ENCODE assay signal across 9 cellular contexts in the genomic region with DNA sequence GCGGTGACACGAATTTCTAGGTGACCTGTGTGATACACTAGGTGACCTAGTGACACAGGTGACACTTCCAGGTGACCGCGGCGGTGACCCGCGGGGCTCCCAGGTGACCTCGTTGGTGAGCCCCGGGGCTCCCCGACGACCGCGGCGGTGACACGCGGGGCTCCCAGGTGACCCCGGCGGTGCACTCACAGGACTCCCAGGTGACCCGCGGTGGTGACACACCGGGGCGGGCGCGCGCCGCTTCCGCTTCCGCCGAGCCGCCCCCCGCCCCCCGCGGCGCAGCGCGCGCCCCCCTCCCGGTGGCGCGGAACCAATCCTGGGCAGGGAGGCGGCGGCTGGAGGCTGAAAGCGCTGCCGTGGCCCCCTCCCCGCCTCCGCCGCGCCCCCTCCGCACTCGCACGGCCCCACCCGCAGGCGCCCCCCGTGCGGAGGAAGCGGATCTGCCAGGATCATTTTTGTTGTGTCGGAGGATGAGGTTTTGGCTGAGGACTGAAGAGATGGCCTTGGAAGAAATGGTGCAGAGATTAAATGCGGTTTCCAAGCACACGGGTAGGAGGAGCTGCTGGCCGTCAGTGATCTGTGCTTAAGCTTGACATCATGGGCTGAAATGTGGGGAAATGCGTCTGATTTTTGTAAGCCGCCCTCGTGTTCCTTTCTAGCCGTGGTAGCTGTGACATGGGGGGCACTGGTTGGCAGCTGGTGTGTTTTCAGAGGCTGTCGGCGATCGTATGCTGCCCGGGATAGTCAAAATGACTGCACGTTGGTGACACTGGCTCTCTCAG. TPM values are rescaled to one million over a fixed set of nuclear protein-coding genes. Genes with fewer than 3 reads are reported as not detected.
DNase-seq lines count a peak whose midpoint lies in the region; ATAC-seq, FAIRE-seq and TF ChIP-seq lines count a peak whose summit lies in the region.
"Had no signal": no experiment of that assay in that cellular context is flagged by ENCODE, and none has a peak within 500 bp of the region (broad histone marks: within the 10 kb centered on the region; RNA-seq: fewer than 3 reads in every experiment).

A gene with protein sequence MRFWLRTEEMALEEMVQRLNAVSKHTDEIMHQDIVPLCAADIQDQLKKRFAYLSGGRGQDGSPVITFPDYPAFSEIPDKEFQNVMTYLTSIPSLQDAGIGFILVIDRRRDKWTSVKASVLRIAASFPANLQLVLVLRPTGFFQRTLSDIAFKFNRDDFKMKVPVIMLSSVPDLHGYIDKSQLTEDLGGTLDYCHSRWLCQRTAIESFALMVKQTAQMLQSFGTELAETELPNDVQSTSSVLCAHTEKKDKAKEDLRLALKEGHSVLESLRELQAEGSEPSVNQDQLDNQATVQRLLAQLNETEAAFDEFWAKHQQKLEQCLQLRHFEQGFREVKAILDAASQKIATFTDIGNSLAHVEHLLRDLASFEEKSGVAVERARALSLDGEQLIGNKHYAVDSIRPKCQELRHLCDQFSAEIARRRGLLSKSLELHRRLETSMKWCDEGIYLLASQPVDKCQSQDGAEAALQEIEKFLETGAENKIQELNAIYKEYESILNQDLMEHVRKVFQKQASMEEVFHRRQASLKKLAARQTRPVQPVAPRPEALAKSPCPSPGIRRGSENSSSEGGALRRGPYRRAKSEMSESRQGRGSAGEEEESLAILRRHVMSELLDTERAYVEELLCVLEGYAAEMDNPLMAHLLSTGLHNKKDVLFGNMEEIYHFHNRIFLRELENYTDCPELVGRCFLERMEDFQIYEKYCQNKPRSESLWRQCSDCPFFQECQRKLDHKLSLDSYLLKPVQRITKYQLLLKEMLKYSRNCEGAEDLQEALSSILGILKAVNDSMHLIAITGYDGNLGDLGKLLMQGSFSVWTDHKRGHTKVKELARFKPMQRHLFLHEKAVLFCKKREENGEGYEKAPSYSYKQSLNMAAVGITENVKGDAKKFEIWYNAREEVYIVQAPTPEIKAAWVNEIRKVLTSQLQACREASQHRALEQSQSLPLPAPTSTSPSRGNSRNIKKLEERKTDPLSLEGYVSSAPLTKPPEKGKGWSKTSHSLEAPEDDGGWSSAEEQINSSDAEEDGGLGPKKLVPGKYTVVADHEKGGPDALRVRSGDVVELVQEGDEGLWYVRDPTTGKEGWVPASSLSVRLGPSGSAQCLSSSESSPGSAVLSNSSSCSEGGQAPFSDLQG (plus strand): TSS at position 305 of the 782 bp plus-strand sequence. CDS start 166 bp downstream, at position 471.

- H3K36me3 ChIP-seq in endothelial cell of umbilical vein (ENCODE audit: control insufficient read depth in 2 of 2, extremely low read depth in 1 of 2, insufficient read depth in 2 of 2, low read length in 2 of 2) = no peaks in the 10 kb centered on the region

- H3K4me3 ChIP-seq in endothelial cell of umbilical vein (replicated peaks in 1 of 3; ENCODE audit: insufficient read depth in 1 of 3, low read depth in 1 of 3, low read length in 3 of 3) = no peak within 1 kb of the TSS
- H3K4me3 ChIP-seq in mononuclear cell (ENCODE audit: low read length) = peak within 1 kb of the TSS; percentile 41

- BruUV-seq in endothelial cell of umbilical vein (replicated peaks; lab: Mats Ljungman, UMichigan) = no TSS peak

- no peaks in the 10 kb centered on the region for H4K20me1 ChIP-seq in endothelial cell of umbilical vein (replicated peaks; ENCODE audit: control insufficient read depth, extremely low read depth, insufficient read depth, low read length)

- TF ChIP-seq CTCF in GM12872 (IDR thresholded peaks at IDR 0.05; ENCODE audit: insufficient read depth, low read depth, low read length) (0 out of 3 replicates have a peak, but pooled peaks have one; percentile 17), endothelial cell of umbilical vein (IDR thresholded peaks at IDR 0.05; ENCODE audit: extremely low read depth in 1 of 2, insufficient read depth in 1 of 2, low read depth in 1 of 2, low read length in 2 of 2) (no peak)

- H3K4me2 ChIP-seq in endothelial cell of umbilical vein (ENCODE audit: insufficient read depth, low read length) = no peak within 1 kb of the TSS

- peaks cover 31 to 38% of the 10 kb centered on the region in 2 experiments for H3K27me3 ChIP-seq in endothelial cell of umbilical vein (ENCODE audit: control insufficient read depth in 2 of 2, insufficient read depth in 2 of 2, low read length in 2 of 2)
- peaks cover 19% of the 10 kb centered on the region for H3K27me3 ChIP-seq in mononuclear cell (ENCODE audit: insufficient read depth, low read length)

- no peaks in the 10 kb centered on the region for H3K79me2 ChIP-seq in endothelial cell of umbilical vein (ENCODE audit: control insufficient read depth, insufficient read depth, low read length)

- CTCF ChIA-PET in endothelial cell of umbilical vein (lab: Charles Lee) = interaction anchor here (1.0 to 1.5 kb wide), 3 partner anchors 26 to 60 kb away, joined by 3 to 6 read pairs (median 4); no protein-coding TSS in a partner anchor

- ATAC-seq in HG02973 (IDR thresholded peaks at IDR 0.05; ENCODE audit: unreplicated experiment) (no peak), HG02798 (IDR thresholded peaks at IDR 0.05; ENCODE audit: poor library complexity, unreplicated experiment) (no peak)

- H3K9me3 ChIP-seq in endothelial cell of umbilical vein (replicated peaks; ENCODE audit: control insufficient read depth, insufficient read depth, low read length) (no peaks in the 10 kb centered on the region), mononuclear cell (ENCODE audit: low read depth, low read length) (no peaks in the 10 kb centered on the region)

- H3K9me1 ChIP-seq in endothelial cell of umbilical vein (replicated peaks; ENCODE audit: control insufficient read depth, extremely low read depth, insufficient read depth, low read length) = no peaks in the 10 kb centered on the region

- FAIRE-seq in endothelial cell of umbilical vein (lab: Jason Lieb, UNC) = no peak

- TF ChIP-seq POLR2A in endothelial cell of umbilical vein (IDR thresholded peaks at IDR 0.05; ENCODE audit: low read depth, low read length) = no peak

- no peaks in the 10 kb centered on the region for H3K4me1 ChIP-seq in endothelial cell of umbilical vein (ENCODE audit: control insufficient read depth, extremely low read depth, insufficient read depth, low read length)
- H3K4me1 ChIP-seq in mononuclear cell (ENCODE audit: insufficient read depth, low read length) = peaks cover 4% of the 10 kb centered on the region

- no peak within 1 kb of the TSS for H2AFZ ChIP-seq in endothelial cell of umbilical vein (ENCODE audit: low read depth, low read length)

- no peak within 1 kb of the TSS for H3K9ac ChIP-seq in endothelial cell of umbilical vein (replicated peaks; ENCODE audit: extremely low read depth, insufficient read depth, low read length)

- dilution Hi-C loops in endothelial cell of umbilical vein (cut with MboI; ENCODE audit: extremely low pct_ligation_motif_present, low sequenced_read_pairs) = no loop called here

- DNase-seq in NCI-H2171 treated with DMSO at 0.1 percent for 48 hours (lab: John Stamatoyannopoulos, UW) (peak; percentile 87), endothelial cell of umbilical vein (ENCODE audit: low read depth, low spot score) (peak; percentile 10)
- DNase-seq in activated CD8-positive, alpha-beta memory T cell treated with anti-CD3 and anti-CD28 coated beads for 4 hours (ENCODE audit: low read depth in 2 of 2) = peak; percentile 17 to 20
- DNase-seq in stimulated activated CD8-positive, alpha-beta memory T cell treated with anti-CD3 and anti-CD28 coated beads, Interleukin-2, amount 100 ng/mL, for 1 hour (ENCODE audit: low read depth in 2 of 2) = peak; percentile 29 to 31

- intact Hi-C loops in endothelial cell of umbilical vein (cut with micrococcal nuclease) = no loop called here

- no peak within 1 kb of the TSS for H3K27ac ChIP-seq in endothelial cell of umbilical vein (ENCODE audit: insufficient read depth, low read depth, low read length)
- H3K27ac ChIP-seq: epithelial cell of prostate had no signal

- POLR2A ChIA-PET in endothelial cell of umbilical vein (lab: Charles Lee) = no interaction called here

TF ChIP-seq in endothelial cell of umbilical vein, 7 proteins besides CTCF, POLR2A, EP300 and RAD21:
- TF ChIP-seq EZH2 (IDR thresholded peaks at IDR 0.05; ENCODE audit: borderline replicate concordance, low read depth, low read length, severe bottlenecking) (peak; percentile 77), GATA2 (IDR thresholded peaks at IDR 0.05; ENCODE audit: insufficient read depth, insufficient read length, low read depth, low read length) (no peak), JUN (IDR thresholded peaks at IDR 0.05; ENCODE audit: borderline replicate concordance, insufficient read depth, insufficient read length, low read depth) (no peak), MYC (IDR thresholded peaks at IDR 0.05; ENCODE audit: low read depth, low read length) (no peak), FOS (IDR thresholded peaks at IDR 0.05; ENCODE audit: borderline replicate concordance, insufficient read depth, low read length) (no peak), POLR2AphosphoS5 (IDR thresholded peaks at IDR 0.05; ENCODE audit: insufficient read depth, low read depth, low read length) (no peak)
- TF ChIP-seq, protein P1, sequence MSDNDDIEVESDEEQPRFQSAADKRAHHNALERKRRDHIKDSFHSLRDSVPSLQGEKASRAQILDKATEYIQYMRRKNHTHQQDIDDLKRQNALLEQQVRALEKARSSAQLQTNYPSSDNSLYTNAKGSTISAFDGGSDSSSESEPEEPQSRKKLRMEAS (IDR thresholded peaks at IDR 0.05; ENCODE audit: insufficient read depth, insufficient read length) = no peak

RNA-seq across cellular contexts. Expression of the gene that starts here (rescaled TPM):
- total RNA-seq in endothelial cell of umbilical vein = 0.58 TPM in 1 of 2 replicates, not detected in the other
- 0.06 and 0.33 TPM in 2 replicates for polyA plus RNA-seq in endothelial cell of umbilical vein
- polyA plus RNA-seq in endothelial cell of umbilical vein (2011; cell fraction: cytosol; rRNA removed) = 0.06 and 0.12 TPM in 2 replicates
- 0.48 and 0.50 TPM in 2 replicates for polyA plus RNA-seq in endothelial cell of umbilical vein (2011; cell fraction: nucleus; rRNA removed)
- 0.57 TPM in 1 of 2 replicates, not detected in the other for polyA plus RNA-seq in endothelial cell of umbilical vein (2012)
- polyA minus RNA-seq in endothelial cell of umbilical vein = 0.29 TPM in 1 of 2 replicates, not detected in the other
- polyA minus RNA-seq in endothelial cell of umbilical vein (2011; cell fraction: cytosol; rRNA and poly(A)+ RNA removed) = 19.8 TPM
- polyA minus RNA-seq in endothelial cell of umbilical vein (2011; cell fraction: nucleus; rRNA and poly(A)+ RNA removed) = 0.29 and 0.38 TPM in 2 replicates
- 5.8 TPM for total RNA-seq in mononuclear cell

Comparison
In these comparisons a context has a peak if more than half of its experiments do, and no peak if none do; other contexts are left out.
1. DNase-seq: peak in every context shown above with its lines; median percentile 87 in NCI-H2171 treated with DMSO at 0.1 percent for 48 hours; 30 in stimulated activated CD8-positive, alpha-beta memory T cell treated with anti-CD3 and anti-CD28 coated beads, Interleukin-2, amount 100 ng/mL, for 1 hour; 18 in activated CD8-positive, alpha-beta memory T cell treated with anti-CD3 and anti-CD28 coated beads for 4 hours; 10 in endothelial cell of umbilical vein.